In the genomic region with DNA sequence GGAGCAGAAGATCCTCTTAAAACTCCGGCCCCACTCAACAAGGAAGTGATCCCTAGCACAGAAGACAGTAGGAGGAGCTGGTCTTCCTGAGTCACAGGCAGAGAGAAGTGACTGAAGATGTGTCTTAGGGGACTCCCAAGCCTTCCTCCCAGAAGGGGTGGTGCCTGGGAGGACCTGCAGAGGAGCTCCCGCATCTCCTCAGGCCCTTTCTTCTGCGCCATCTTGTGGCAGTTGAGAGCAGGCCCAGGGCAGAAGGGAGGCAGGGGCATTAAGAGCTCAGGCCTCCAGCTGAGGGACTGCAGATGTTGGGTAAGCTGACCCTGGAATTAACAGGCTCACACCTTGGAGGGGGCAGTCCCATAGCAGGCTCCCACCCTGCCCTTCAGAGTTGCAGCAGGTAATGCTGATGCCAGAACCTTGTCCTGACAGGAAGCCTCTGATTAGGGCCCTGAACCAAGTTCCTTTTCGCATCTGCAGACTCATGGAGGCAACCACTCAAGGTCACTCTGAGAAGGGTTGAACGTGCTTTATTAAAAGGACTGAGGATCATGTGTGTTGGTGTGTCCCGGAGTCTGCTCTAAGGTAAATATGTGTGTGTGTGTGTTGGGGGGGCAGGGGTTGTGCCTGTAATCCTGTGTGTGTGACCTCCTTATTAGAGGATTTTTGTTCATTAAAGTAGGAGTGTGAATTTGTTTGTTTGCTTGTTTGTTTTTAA, we compare ENCODE assay signal across 8 cellular contexts.
DNase-seq lines count a peak whose midpoint lies in the region; ATAC-seq and TF ChIP-seq lines count a peak whose summit lies in the region.
"Not testable (repeated sequence)": the region's sequence is repeated elsewhere in the genome, so short reads cannot be mapped to it uniquely, and the experiment has no call there.

No MANE protein-coding gene starts in this region.

- TF ChIP-seq CTCF in AG09309 (IDR thresholded peaks at IDR 0.05; ENCODE audit: control insufficient read depth, insufficient read depth, low read depth, low read length, missing control alignments): peak; percentile 21
- TF ChIP-seq CTCF in OCI-LY7 (conservative IDR thresholded peaks at IDR 0.05; ENCODE audit: low read length): peak; percentile 62
- peak; percentile 33 for TF ChIP-seq CTCF in epithelial cell of proximal tubule (conservative IDR thresholded peaks at IDR 0.05; ENCODE audit: low read depth, low read length)
- TF ChIP-seq CTCF in neutrophil (IDR thresholded peaks at IDR 0.05): not testable (repeated sequence)

- H3K9me3 ChIP-seq in OCI-LY7 (ENCODE audit: low read length); neutrophil: not testable (repeated sequence)

- DNase-seq in AG09309 (ENCODE audit: low read depth); epithelial cell of proximal tubule (ENCODE audit: low read depth): not testable (repeated sequence)
- peak; percentile 74 for DNase-seq in OCI-LY7 (ENCODE audit: low spot score)
- peak; percentile 60 for DNase-seq in activated T-cell treated with anti-CD3 and anti-CD28 coated beads, Interleukin-2, amount 50 U/mL, for 1 hour

- BruUV-seq in OCI-LY7 (replicated peaks; lab: Mats Ljungman, UMichigan): TSS peak; percentile 73

- CTCF ChIA-PET in OCI-LY7 (lab: Charles Lee; ENCODE audit: unreplicated experiment): interaction anchor here (0.6 to 1.7 kb wide), 4 partner anchors 9 to 377 kb away, joined by 3 to 13 read pairs (median 5); no protein-coding TSS in a partner anchor

- POLR2A ChIA-PET in OCI-LY7 (lab: Charles Lee): interaction anchor here (0.5 to 3.5 kb wide), 3 partner anchors 8 to 174 kb away, joined by 3 to 16 read pairs (median 11); no protein-coding TSS in a partner anchor

- H4K20me1 ChIP-seq in OCI-LY7 (ENCODE audit: insufficient read depth, low read length): not testable (repeated sequence)

- peaks cover 54% of the 10 kb centered on the region for H3K4me1 ChIP-seq in OCI-LY7 (ENCODE audit: insufficient read depth, low read length, poor library complexity, severe bottlenecking)
- H3K4me1 ChIP-seq in neutrophil (ENCODE audit: control insufficient read depth in 1 of 2, insufficient read depth in 1 of 2, low read depth in 1 of 2, low read length in 1 of 2): peaks cover 3 to 20% of the 10 kb centered on the region in 2 experiments

- peaks cover 24% of the 10 kb centered on the region; the same call in 1 of the 2 replicates for H3K79me2 ChIP-seq in OCI-LY7 (ENCODE audit: insufficient read depth, low read depth, low read length)

- peak overlapping the region; percentile 72 for H2AFZ ChIP-seq in OCI-LY7 (ENCODE audit: low read length)

- intact Hi-C loops in OCI-LY7 (cut with micrococcal nuclease; ENCODE audit: unreplicated experiment): not testable (repeated sequence)

- H3K27me3 ChIP-seq in neutrophil: not testable (repeated sequence)

- H3K27ac ChIP-seq in OCI-LY7 (ENCODE audit: low read depth, low read length, poor library complexity, severe bottlenecking): peak overlapping the region; percentile 79
- peak overlapping the region; percentile 62 for H3K27ac ChIP-seq in neutrophil

- not testable (repeated sequence) for H3K4me3 ChIP-seq in AG09309 (ENCODE audit: control insufficient read depth, low read depth, low read length); epithelial cell of proximal tubule (ENCODE audit: low read depth, low read length); neutrophil (ENCODE audit: low read depth in 1 of 2, low read length in 1 of 2)
- peak overlapping the region; percentile 63 for H3K4me3 ChIP-seq in OCI-LY7 (ENCODE audit: low read depth, low read length, poor library complexity, severe bottlenecking)

- peak overlapping the region; percentile 87 for H3K4me2 ChIP-seq in OCI-LY7 (ENCODE audit: low read length)

- ATAC-seq in GM18502 (IDR thresholded peaks at IDR 0.05; ENCODE audit: poor library complexity, unreplicated experiment): peak; percentile 76
- peak; percentile 73 for ATAC-seq in GM21737 (IDR thresholded peaks at IDR 0.05; ENCODE audit: unreplicated experiment)
- ATAC-seq in HG03432 (IDR thresholded peaks at IDR 0.05; ENCODE audit: unreplicated experiment): peak; percentile 77

- H3K9me2 ChIP-seq in OCI-LY7 (ENCODE audit: insufficient read depth, low read length): not testable (repeated sequence)

- not testable (repeated sequence) for H3K36me3 ChIP-seq in OCI-LY7 (ENCODE audit: insufficient read depth, low read length); neutrophil
